20 cellular contexts compared by ENCODE assay signal in genomic region chr6:159686697-159687096, GRCh38. TPM values are rescaled to one million over a fixed set of nuclear protein-coding genes. Genes with fewer than 3 reads are reported as not detected.
DNase-seq lines count a peak whose midpoint lies in the region; ATAC-seq and TF ChIP-seq lines count a peak whose summit lies in the region.
"Had no signal": no experiment of that assay in that cellular context is flagged by ENCODE, and none has a peak within 500 bp of the region (broad histone marks: within the 10 kb centered on the region; RNA-seq: fewer than 3 reads in every experiment).

No MANE protein-coding gene starts in this region.

- no peaks in the 10 kb centered on the region for H3K27me3 Mint-ChIP-seq in natural killer cell treated with Interleukin-12 subunit alpha and Interleukin-12 subunit beta and Interleukin-15 and Interleukin-18, amount 100 ng/mL, for 72 hours
- no peaks in the 10 kb centered on the region for H3K27me3 Mint-ChIP-seq in natural killer cell (ENCODE audit: low read depth in 2 of 2)
- no peaks in the 10 kb centered on the region for H3K27me3 Mint-ChIP-seq in T-helper 2 cell treated with Interferon-gamma antibody and Interleukin-4, amounts not matched to agents 5 μg/mL and 100 μg/mL, for 36 hours (ENCODE audit: low read depth)
- H3K27me3 Mint-ChIP-seq in activated naive CD8-positive, alpha-beta T cell treated with anti-CD3 and anti-CD28 coated beads, Interleukin-2, amount 10 ng/mL, durations not matched to agents 7 days and 5 days: no peaks in the 10 kb centered on the region
- H3K27me3 Mint-ChIP-seq: CD8-positive, alpha-beta memory T cell had no signal

- peak overlapping the region; percentile 51 for H3K4me3 Mint-ChIP-seq in natural killer cell treated with Interleukin-12 subunit alpha and Interleukin-12 subunit beta and Interleukin-15 and Interleukin-18, amount 100 ng/mL, for 72 hours
- H3K4me3 Mint-ChIP-seq in natural killer cell: no peak overlapping the region
- peak overlapping the region; percentile 30 for H3K4me3 Mint-ChIP-seq in T-helper 2 cell treated with Interferon-gamma antibody and Interleukin-4, amounts not matched to agents 5 μg/mL and 100 μg/mL, for 36 hours
- H3K4me3 Mint-ChIP-seq in activated naive CD8-positive, alpha-beta T cell treated with anti-CD3 and anti-CD28 coated beads, Interleukin-2, amount 10 ng/mL, durations not matched to agents 7 days and 5 days: no peak overlapping the region
- H3K4me3 Mint-ChIP-seq in stimulated activated effector memory CD8-positive, alpha-beta T cell treated with anti-CD3 and anti-CD28 coated beads, Interleukin-12 subunit alpha, Interleukin-12 subunit beta, amount 100 ng/mL, for 72 hours: no peak overlapping the region
- H3K4me3 Mint-ChIP-seq: CD8-positive, alpha-beta memory T cell; H9 had no signal

- H3K27ac Mint-ChIP-seq in natural killer cell treated with Interleukin-12 subunit alpha and Interleukin-12 subunit beta and Interleukin-15 and Interleukin-18, amount 100 ng/mL, for 72 hours: peak overlapping the region; percentile 65 to 80
- no peak overlapping the region for H3K27ac Mint-ChIP-seq in natural killer cell
- peak overlapping the region; percentile 73 for H3K27ac Mint-ChIP-seq in T-helper 2 cell treated with Interferon-gamma antibody and Interleukin-4, amounts not matched to agents 5 μg/mL and 100 μg/mL, for 36 hours
- H3K27ac Mint-ChIP-seq in activated naive CD8-positive, alpha-beta T cell treated with anti-CD3 and anti-CD28 coated beads, Interleukin-2, amount 10 ng/mL, durations not matched to agents 7 days and 5 days: no peak overlapping the region
- peak overlapping the region; percentile 12 for H3K27ac Mint-ChIP-seq in stimulated activated effector memory CD8-positive, alpha-beta T cell treated with anti-CD3 and anti-CD28 coated beads, Interleukin-12 subunit alpha, Interleukin-12 subunit beta, amount 100 ng/mL, for 72 hours
- H3K27ac Mint-ChIP-seq: H9 had no signal

- peaks cover 44% of the 10 kb centered on the region for H3K36me3 Mint-ChIP-seq in natural killer cell treated with Interleukin-12 subunit alpha and Interleukin-12 subunit beta and Interleukin-15 and Interleukin-18, amount 100 ng/mL, for 72 hours
- H3K36me3 Mint-ChIP-seq in natural killer cell: no peaks in the 10 kb centered on the region
- peaks cover 55% of the 10 kb centered on the region for H3K36me3 Mint-ChIP-seq in T-helper 2 cell treated with Interferon-gamma antibody and Interleukin-4, amounts not matched to agents 5 μg/mL and 100 μg/mL, for 36 hours (ENCODE audit: low read depth)
- peaks cover 31% of the 10 kb centered on the region for H3K36me3 Mint-ChIP-seq in activated naive CD8-positive, alpha-beta T cell treated with anti-CD3 and anti-CD28 coated beads, Interleukin-2, amount 10 ng/mL, durations not matched to agents 7 days and 5 days
- peaks cover 96% of the 10 kb centered on the region for H3K36me3 Mint-ChIP-seq in stimulated activated effector memory CD8-positive, alpha-beta T cell treated with anti-CD3 and anti-CD28 coated beads, Interleukin-12 subunit alpha, Interleukin-12 subunit beta, amount 100 ng/mL, for 72 hours

- POLR2A ChIA-PET in activated naive CD8-positive, alpha-beta T cell treated with anti-CD3 and anti-CD28 coated beads, Interleukin-2, amount 10 ng/mL, durations not matched to agents 7 days and 5 days (lab: Charles Lee): no interaction called here

- ATAC-seq in natural killer cell treated with Interleukin-12 subunit alpha and Interleukin-12 subunit beta and Interleukin-15 and Interleukin-18, amount 100 ng/mL, for 72 hours: no peak
- ATAC-seq in natural killer cell (no peak), HG03442 (IDR thresholded peaks at IDR 0.05; ENCODE audit: unreplicated experiment) (no peak), HG03135 (IDR thresholded peaks at IDR 0.05; ENCODE audit: unreplicated experiment) (no peak)
- ATAC-seq in activated naive CD8-positive, alpha-beta T cell treated with anti-CD3 and anti-CD28 coated beads, Interleukin-2, amount 10 ng/mL, durations not matched to agents 7 days and 5 days (ENCODE audit: low read depth): peak; percentile 38
- no peak for ATAC-seq in stimulated activated effector memory CD8-positive, alpha-beta T cell treated with anti-CD3 and anti-CD28 coated beads, Interleukin-12 subunit alpha, Interleukin-12 subunit beta, amount 100 ng/mL, for 72 hours
- ATAC-seq: body of pancreas, esophagus mucosa had no signal

- no peak for TF ChIP-seq CTCF in natural killer cell (IDR thresholded peaks at IDR 0.05)

- intact Hi-C loops in natural killer cell (cut with micrococcal nuclease): no loop called here

- peaks cover 29 to 39% of the 10 kb centered on the region in 2 donors for H3K4me1 Mint-ChIP-seq in natural killer cell treated with Interleukin-12 subunit alpha and Interleukin-12 subunit beta and Interleukin-15 and Interleukin-18, amount 100 ng/mL, for 72 hours (ENCODE audit: low read depth in 2 of 2)
- H3K4me1 Mint-ChIP-seq in natural killer cell: peaks cover 7 to 17% of the 10 kb centered on the region in 2 donors
- peaks cover 30% of the 10 kb centered on the region for H3K4me1 Mint-ChIP-seq in T-helper 2 cell treated with Interferon-gamma antibody and Interleukin-4, amounts not matched to agents 5 μg/mL and 100 μg/mL, for 36 hours (ENCODE audit: low read depth)
- H3K4me1 Mint-ChIP-seq in activated naive CD8-positive, alpha-beta T cell treated with anti-CD3 and anti-CD28 coated beads, Interleukin-2, amount 10 ng/mL, durations not matched to agents 7 days and 5 days: peaks cover 28% of the 10 kb centered on the region
- H3K4me1 Mint-ChIP-seq in stimulated activated effector memory CD8-positive, alpha-beta T cell treated with anti-CD3 and anti-CD28 coated beads, Interleukin-12 subunit alpha, Interleukin-12 subunit beta, amount 100 ng/mL, for 72 hours: peaks cover 23% of the 10 kb centered on the region

- no peak for DNase-seq in natural killer cell treated with Interleukin-12 subunit alpha and Interleukin-12 subunit beta and Interleukin-15 and Interleukin-18, amount 100 ng/mL, for 72 hours (ENCODE audit: low spot score)
- DNase-seq in natural killer cell (no peak), AG08395 (ENCODE audit: low spot score) (no peak)
- DNase-seq in T-helper 2 cell treated with Interferon-gamma antibody and Interleukin-4, amounts not matched to agents 5 μg/mL and 100 μg/mL, for 36 hours (ENCODE audit: low spot score): no peak
- DNase-seq in activated naive CD8-positive, alpha-beta T cell treated with anti-CD3 and anti-CD28 coated beads, Interleukin-2, amount 10 ng/mL, durations not matched to agents 7 days and 5 days: no peak
- no peak for DNase-seq in stimulated activated effector memory CD8-positive, alpha-beta T cell treated with anti-CD3 and anti-CD28 coated beads, Interleukin-12 subunit alpha, Interleukin-12 subunit beta, amount 100 ng/mL, for 72 hours (ENCODE audit: low spot score in 2 of 2)
- DNase-seq: body of pancreas; CD8-positive, alpha-beta memory T cell; effector CD8-positive, alpha-beta T cell; H9; KG1; NCI-H1694; NCI-H69; RPMI8226; spleen; stimulated activated CD4-positive, alpha-beta T cell treated with anti-CD3 and anti-CD28 coated beads, Interleukin-4, amount 100 ng/mL, for 24 hours; stomach had no signal

- no peaks in the 10 kb centered on the region for H3K9me3 Mint-ChIP-seq in natural killer cell treated with Interleukin-12 subunit alpha and Interleukin-12 subunit beta and Interleukin-15 and Interleukin-18, amount 100 ng/mL, for 72 hours
- H3K9me3 Mint-ChIP-seq in natural killer cell: no peaks in the 10 kb centered on the region
- H3K9me3 Mint-ChIP-seq in T-helper 2 cell treated with Interferon-gamma antibody and Interleukin-4, amounts not matched to agents 5 μg/mL and 100 μg/mL, for 36 hours: no peaks in the 10 kb centered on the region
- no peaks in the 10 kb centered on the region for H3K9me3 Mint-ChIP-seq in activated naive CD8-positive, alpha-beta T cell treated with anti-CD3 and anti-CD28 coated beads, Interleukin-2, amount 10 ng/mL, durations not matched to agents 7 days and 5 days
- H3K9me3 Mint-ChIP-seq in stimulated activated effector memory CD8-positive, alpha-beta T cell treated with anti-CD3 and anti-CD28 coated beads, Interleukin-12 subunit alpha, Interleukin-12 subunit beta, amount 100 ng/mL, for 72 hours: no peaks in the 10 kb centered on the region
- H3K9me3 Mint-ChIP-seq: CD8-positive, alpha-beta memory T cell; H9 had no signal

RNA-seq across cellular contexts. Expression of gene SOD2, which starts 6.3 kb away (rescaled TPM):
- 100 to 1,000 TPM; 232 to 842 TPM for total RNA-seq in natural killer cell treated with Interleukin-12 subunit alpha and Interleukin-12 subunit beta and Interleukin-15 and Interleukin-18, amount 100 ng/mL, for 72 hours
- 100 to 1,000 TPM in 2 of 3 donors, 10 to 100 TPM in 1; 81.3 to 156 (median 138) TPM for total RNA-seq in natural killer cell
- total RNA-seq in activated naive CD8-positive, alpha-beta T cell treated with anti-CD3 and anti-CD28 coated beads, Interleukin-2, amount 10 ng/mL, durations not matched to agents 7 days and 5 days: 10 to 100 TPM; 68.4 to 72.1 TPM

RNA-seq across cellular contexts. Expression of gene WTAP, which starts 40.6 kb away (rescaled TPM):
- 100 to 1,000 TPM in 1 of 2 donors, 10 to 100 TPM in 1; 98.4 to 106 TPM for total RNA-seq in natural killer cell treated with Interleukin-12 subunit alpha and Interleukin-12 subunit beta and Interleukin-15 and Interleukin-18, amount 100 ng/mL, for 72 hours
- total RNA-seq in natural killer cell: 100 to 1,000 TPM; 141 to 167 (median 164) TPM
- total RNA-seq in activated naive CD8-positive, alpha-beta T cell treated with anti-CD3 and anti-CD28 coated beads, Interleukin-2, amount 10 ng/mL, durations not matched to agents 7 days and 5 days: 100 to 1,000 TPM; 127 to 129 TPM

Comparison
In these comparisons a context has a peak if more than half of its experiments do, and no peak if none do; other contexts are left out.
1. H3K27ac Mint-ChIP-seq: peak in natural killer cell treated with Interleukin-12 subunit alpha and Interleukin-12 subunit beta and Interleukin-15 and Interleukin-18, amount 100 ng/mL, for 72 hours (2 of 2), T-helper 2 cell treated with Interferon-gamma antibody and Interleukin-4, amounts not matched to agents 5 μg/mL and 100 μg/mL, for 36 hours (single experiment) and stimulated activated effector memory CD8-positive, alpha-beta T cell treated with anti-CD3 and anti-CD28 coated beads, Interleukin-12 subunit alpha, Interleukin-12 subunit beta, amount 100 ng/mL, for 72 hours (single experiment); none in natural killer cell (0 of 2) and activated naive CD8-positive, alpha-beta T cell treated with anti-CD3 and anti-CD28 coated beads, Interleukin-2, amount 10 ng/mL, durations not matched to agents 7 days and 5 days (single experiment).
2. H3K4me3 Mint-ChIP-seq: peak in natural killer cell treated with Interleukin-12 subunit alpha and Interleukin-12 subunit beta and Interleukin-15 and Interleukin-18, amount 100 ng/mL, for 72 hours (single experiment) and T-helper 2 cell treated with Interferon-gamma antibody and Interleukin-4, amounts not matched to agents 5 μg/mL and 100 μg/mL, for 36 hours (single experiment); none in natural killer cell (single experiment), activated naive CD8-positive, alpha-beta T cell treated with anti-CD3 and anti-CD28 coated beads, Interleukin-2, amount 10 ng/mL, durations not matched to agents 7 days and 5 days (single experiment) and stimulated activated effector memory CD8-positive, alpha-beta T cell treated with anti-CD3 and anti-CD28 coated beads, Interleukin-12 subunit alpha, Interleukin-12 subunit beta, amount 100 ng/mL, for 72 hours (single experiment).